Comparison of ENCODE assay signal across 8 cellular contexts in genomic region chr3:61877359-61877770, GRCh38.
DNase-seq lines count a peak whose midpoint lies in the region; ATAC-seq and TF ChIP-seq lines count a peak whose summit lies in the region.

No MANE protein-coding gene starts in this region.

- TF ChIP-seq CTCF in HFF-Myc (IDR thresholded peaks at IDR 0.05; ENCODE audit: low read depth, low read length, missing control alignments), result peak; percentile 15

- ATAC-seq in GM18519 (IDR thresholded peaks at IDR 0.05; ENCODE audit: low FRiP score, unreplicated experiment), result peak; percentile 79

- DNase-seq in HFF-Myc (ENCODE audit: extremely low read depth, low read depth), result no peak
- peak; percentile 73 for DNase-seq in NCI-H146 (lab: John Stamatoyannopoulos, UW)
- DNase-seq in kidney tubule cell (ENCODE audit: low spot score), result peak; percentile 68
- DNase-seq in activated CD8-positive, alpha-beta memory T cell treated with anti-CD3 and anti-CD28 coated beads for 24 hours, result no peak
- DNase-seq in Ammon's horn (ENCODE audit: low spot score), result no peak
- DNase-seq in middle frontal gyrus (ENCODE audit: extremely low spot score, low spot score), result no peak
- DNase-seq in stimulated activated CD4-positive, alpha-beta T cell treated with anti-CD3 and anti-CD28 coated beads, Interleukin-4, amount 100 ng/mL, for 4 hours, result no peak

- no peak overlapping the region for H3K4me3 ChIP-seq in HFF-Myc (replicated peaks; ENCODE audit: low read depth, low read length)

Comparison
In these comparisons a context has a peak if more than half of its experiments do, and no peak if none do; other contexts are left out.
1. DNase-seq: peak in NCI-H146 (single experiment) and kidney tubule cell (single experiment); none in HFF-Myc (single experiment), activated CD8-positive, alpha-beta memory T cell treated with anti-CD3 and anti-CD28 coated beads for 24 hours (single experiment), Ammon's horn (single experiment), middle frontal gyrus (single experiment) and stimulated activated CD4-positive, alpha-beta T cell treated with anti-CD3 and anti-CD28 coated beads, Interleukin-4, amount 100 ng/mL, for 4 hours (0 of 2).